21 cellular contexts compared by ENCODE assay signal in genomic region chr19:50790365-50790825, GRCh38. TPM values are rescaled to one million over a fixed set of nuclear protein-coding genes. Genes with fewer than 3 reads are reported as not detected.
DNase-seq lines count a peak whose midpoint lies in the region; ATAC-seq and TF ChIP-seq lines count a peak whose summit lies in the region.
"Had no signal": no experiment of that assay in that cellular context is flagged by ENCODE, and none has a peak within 500 bp of the region (broad histone marks: within the 10 kb centered on the region; RNA-seq: fewer than 3 reads in every experiment).

Gene ACP4 (plus strand): TSS chr19:50790415. CDS start chr19:50790415, 0 bp downstream.

- no peak for TF ChIP-seq RAD21 in SK-N-SH (IDR thresholded peaks at IDR 0.05; ENCODE audit: low read length)

- H3K4ac ChIP-seq in neuronal stem cell (ENCODE audit: low read length): no peak within 1 kb of the TSS

- H4K8ac ChIP-seq in neuronal stem cell (ENCODE audit: low read depth, low read length): no peak within 1 kb of the TSS

- H3K79me2 ChIP-seq in SK-N-SH (ENCODE audit: insufficient read depth): no peaks in the 10 kb centered on the region

- peak within 1 kb of the TSS; percentile 82 for H3K27ac Mint-ChIP-seq in T-helper 17 cell

- no peaks in the 10 kb centered on the region for H3K9me2 ChIP-seq in SK-N-SH

- no peak for TF ChIP-seq CTCF in SK-N-SH (IDR thresholded peaks at IDR 0.05)

- H3K27me3 Mint-ChIP-seq in T-helper 17 cell: no peaks in the 10 kb centered on the region

- H3K27ac ChIP-seq in SK-N-SH (ENCODE audit: low read depth in 2 of 2, low read length in 1 of 2): no peak within 1 kb of the TSS
- H3K27ac ChIP-seq in neuronal stem cell (replicated peaks; ENCODE audit: low read length): no peak within 1 kb of the TSS
- H3K27ac ChIP-seq: BLaER1 had no signal

- H2AK5ac ChIP-seq in neuronal stem cell (ENCODE audit: low read depth, low read length): peak within 1 kb of the TSS; percentile 51

- H4K91ac ChIP-seq in neuronal stem cell (ENCODE audit: low read depth, low read length, poor library complexity): no peak within 1 kb of the TSS

- ATAC-seq in SK-N-SH treated with all-trans-retinoic acid at 6 μM for 48 hours (no peak), T-helper 17 cell (no peak)
- ATAC-seq: HCT116, Right ventricle myocardium inferior had no signal

- no peak within 1 kb of the TSS for H2BK15ac ChIP-seq in neuronal stem cell (ENCODE audit: low read length)

- H3K79me1 ChIP-seq in neuronal stem cell (ENCODE audit: low read depth, low read length): peaks cover 2% of the 10 kb centered on the region

- peaks cover 4% of the 10 kb centered on the region for H3F3A ChIP-seq in SK-N-SH (replicated peaks; ENCODE audit: insufficient read depth)

- peaks cover under 1% of the 10 kb centered on the region; the same call in 1 of the 2 replicates for H4K20me1 ChIP-seq in SK-N-SH (ENCODE audit: insufficient read depth)

- H2BK120ac ChIP-seq in neuronal stem cell (ENCODE audit: low read depth, low read length): no peak within 1 kb of the TSS

- H3K36me3 ChIP-seq in SK-N-SH (replicated peaks in 1 of 2; ENCODE audit: control insufficient read depth in 1 of 2, insufficient read depth in 2 of 2, low read length in 1 of 2) (no peaks in the 10 kb centered on the region), neuronal stem cell (replicated peaks in 1 of 2; ENCODE audit: control insufficient read depth in 2 of 2, insufficient read depth in 2 of 2, low read length in 2 of 2) (peaks cover 5% of the 10 kb centered on the region in 2 donors)

- POLR2A ChIA-PET in SK-N-SH (lab: Yijun Ruan, JAX): no interaction called here

- no peak within 1 kb of the TSS for H3K4me3 Mint-ChIP-seq in T-helper 17 cell
- H3K4me3 Mint-ChIP-seq: CD8-positive, alpha-beta memory T cell had no signal

- H2BK12ac ChIP-seq in neuronal stem cell (ENCODE audit: low read length): no peak within 1 kb of the TSS

- H3K9me3 ChIP-seq in SK-N-SH (no peaks in the 10 kb centered on the region), T-helper 17 cell (ENCODE audit: control insufficient read depth, low read length, poor library complexity, severe bottlenecking) (no peaks in the 10 kb centered on the region), neuronal stem cell (replicated peaks in 1 of 2; ENCODE audit: control insufficient read depth in 2 of 2, insufficient read depth in 1 of 2, low read depth in 1 of 2, low read length in 2 of 2) (peaks cover 0 to 2% of the 10 kb centered on the region in 2 donors)
- H3K9me3 ChIP-seq: BLaER1 had no signal

- no peak within 1 kb of the TSS for H3K9ac ChIP-seq in SK-N-SH
- peak within 1 kb of the TSS; percentile 16 for H3K9ac ChIP-seq in neuronal stem cell (ENCODE audit: low read depth, low read length, poor library complexity)
- H3K9ac ChIP-seq: BLaER1 had no signal

- H3K4me2 ChIP-seq in SK-N-SH (no peak within 1 kb of the TSS), neuronal stem cell (ENCODE audit: insufficient read depth, low read length, poor library complexity, severe bottlenecking) (no peak within 1 kb of the TSS)
- H3K4me2 ChIP-seq: BLaER1 had no signal

- H3K4me1 Mint-ChIP-seq in T-helper 17 cell: peaks cover 4% of the 10 kb centered on the region

- 96% methylated on average over 12 of the region's 19 CpGs for WGBS in SK-N-SH (ENCODE audit: low lambda C conversion rate)
- WGBS in neuronal stem cell (ENCODE audit: extremely low coverage in 2 of 2, insufficient read length in 2 of 2, insufficient replicate concordance in 1 of 2), 2 donors: no CpG with 5 or more reads among the region's 19 CpGs

- no peak within 1 kb of the TSS for H2BK5ac ChIP-seq in neuronal stem cell (ENCODE audit: low read length)

- H3K27me3 ChIP-seq in SK-N-SH (ENCODE audit: insufficient read depth): no peaks in the 10 kb centered on the region
- no peaks in the 10 kb centered on the region for H3K27me3 ChIP-seq in neuronal stem cell (ENCODE audit: control insufficient read depth in 3 of 3, insufficient read depth in 3 of 3, low read depth in 1 of 3, low read length in 3 of 3)
- H3K27me3 ChIP-seq: BLaER1 had no signal

- H3K18ac ChIP-seq in neuronal stem cell (ENCODE audit: low read length): peak within 1 kb of the TSS; percentile 55

- no peaks in the 10 kb centered on the region for H3K36me3 Mint-ChIP-seq in T-helper 17 cell (ENCODE audit: low read depth)
- H3K36me3 Mint-ChIP-seq: CD8-positive, alpha-beta memory T cell had no signal

- CTCF ChIA-PET in SK-N-SH (lab: Yijun Ruan, JAX): interaction anchor here (1.0 to 1.6 kb wide), 3 partner anchors 8 to 290 kb away, joined by 3 to 4 read pairs (median 4); no protein-coding TSS in a partner anchor

- TF ChIP-seq EP300 in SK-N-SH (IDR thresholded peaks at IDR 0.05; ENCODE audit: borderline replicate concordance in 1 of 2, low read depth in 1 of 2, low read length in 1 of 2): no peak

- no peak within 1 kb of the TSS for H3K23ac ChIP-seq in neuronal stem cell (ENCODE audit: low read depth, low read length, poor library complexity)

- H3K4me1 ChIP-seq in SK-N-SH (ENCODE audit: control insufficient read depth in 1 of 2, insufficient read depth in 2 of 2, low read depth in 1 of 2, low read length in 1 of 2) (no peaks in the 10 kb centered on the region; a peak in 1 of 4 replicates), neuronal stem cell (ENCODE audit: control insufficient read depth in 2 of 2, insufficient read depth in 1 of 2, low read depth in 1 of 2, low read length in 2 of 2) (peaks cover 5 to 10% of the 10 kb centered on the region in 2 donors)

- H2AFZ ChIP-seq in SK-N-SH (ENCODE audit: low read depth) (no peak within 1 kb of the TSS), neuronal stem cell (ENCODE audit: low read length) (no peak within 1 kb of the TSS)

- H3K4me3 ChIP-seq in SK-N-SH (ENCODE audit: low read depth in 2 of 2, low read length in 1 of 2) (no peak within 1 kb of the TSS), neuronal stem cell (ENCODE audit: low read length in 2 of 2) (no peak within 1 kb of the TSS)
- H3K4me3 ChIP-seq: BLaER1 had no signal

- DNase-seq in SK-N-SH: peak; percentile 58
- DNase-seq in COLO668 (lab: John Stamatoyannopoulos, UW; ENCODE audit: unreplicated experiment): peak; percentile 33
- DNase-seq in T-helper 17 cell: no peak
- no peak for DNase-seq in neuronal stem cell (ENCODE audit: low spot score)
- no peak for DNase-seq in middle frontal gyrus (ENCODE audit: extremely low spot score, low spot score)
- DNase-seq in NCI-H69 (lab: John Stamatoyannopoulos, UW): no peak
- no peak for DNase-seq in midbrain (lab: John Stamatoyannopoulos, UW)
- DNase-seq: 8988T; CD8-positive, alpha-beta memory T cell; DMS153; KG1; NCI-H1092 treated with DMSO at 0.1 percent for 48 hours; NCI-H1694; NCI-H2107; NCI-H226 had no signal

- H3K14ac ChIP-seq in neuronal stem cell (ENCODE audit: low read length): no peak within 1 kb of the TSS

TF ChIP-seq in SK-N-SH, 30 proteins besides CTCF, POLR2A, EP300 and RAD21 (continues in another document):
- TF ChIP-seq ELF1 (IDR thresholded peaks at IDR 0.05) (no peak), FOXM1 (IDR thresholded peaks at IDR 0.05; ENCODE audit: low read depth) (no peak), NRF1 (IDR thresholded peaks at IDR 0.05; ENCODE audit: low read depth, low read length) (no peak), ZBTB33 (IDR thresholded peaks at IDR 0.05; ENCODE audit: borderline replicate concordance, low read depth) (no peak), RFX5 (IDR thresholded peaks at IDR 0.05; ENCODE audit: low read length) (no peak), GATA2 (CRISPR knock-in tag; IDR thresholded peaks at IDR 0.05) (no peak)

TF ChIP-seq in SK-N-SH treated with all-trans-retinoic acid at 6 μM for 48 hours, 23 proteins besides CTCF, POLR2A, EP300 and RAD21:
- TF ChIP-seq ZFP30 (CRISPR knock-in tag; IDR thresholded peaks at IDR 0.05): no peak

RNA-seq across cellular contexts. Expression of gene ACP4, which starts in this region (rescaled TPM):
- not detected in 2 replicates for polyA plus RNA-seq in SK-N-SH (2012; rRNA removed)
- polyA plus RNA-seq in SK-N-SH (2012; cell fraction: cytosol; rRNA removed): not detected in 2 replicates
- not detected in 2 replicates for polyA plus RNA-seq in SK-N-SH (2012; cell fraction: nucleus; rRNA removed)
- not detected for total RNA-seq in T-helper 17 cell
- not detected for polyA plus RNA-seq in neuronal stem cell (2013, experiment 1 of 2)
- polyA plus RNA-seq in neuronal stem cell (2013, experiment 2 of 2): not detected
- total RNA-seq: CD8-positive, alpha-beta memory T cell; HT1080; M059J; Right ventricle myocardium inferior had no signal
- polyA plus RNA-seq: CD8-positive, alpha-beta memory T cell had no signal

Comparison
In these comparisons a context has a peak if more than half of its experiments do, and no peak if none do; other contexts are left out.
1. Peak in DNase-seq in SK-N-SH; RNA of the gene not detected or under 1 TPM.